17 cellular contexts compared by ENCODE assay signal in genomic region chr1:99598738-99599411, GRCh38. TPM values are rescaled to one million over a fixed set of nuclear protein-coding genes. Genes with fewer than 3 reads are reported as not detected.
DNase-seq lines count a peak whose midpoint lies in the region; ATAC-seq and TF ChIP-seq lines count a peak whose summit lies in the region.
"Had no signal": no experiment of that assay in that cellular context is flagged by ENCODE, and none has a peak within 500 bp of the region (broad histone marks: within the 10 kb centered on the region; RNA-seq: fewer than 3 reads in every experiment).

No MANE protein-coding gene starts in this region.

- H3K36me3 ChIP-seq in ovary (no peaks in the 10 kb centered on the region), MM.1S (replicated peaks; ENCODE audit: insufficient read depth, low read length) (no peaks in the 10 kb centered on the region)
- H3K36me3 ChIP-seq: stomach had no signal

- H3K9me3 ChIP-seq in ovary = no peaks in the 10 kb centered on the region
- H3K9me3 ChIP-seq in MM.1S (replicated peaks; ENCODE audit: insufficient read depth, low read length) = no peaks in the 10 kb centered on the region
- H3K9me3 ChIP-seq: stomach had no signal

- no peak overlapping the region for H3K27ac ChIP-seq in ovary
- no peak overlapping the region for H3K27ac ChIP-seq in MM.1S (ENCODE audit: low read length)
- H3K27ac ChIP-seq: stomach had no signal

- no peak overlapping the region for H3K4me3 ChIP-seq in ovary
- H3K4me3 ChIP-seq in MM.1S (ENCODE audit: low read length) = no peak overlapping the region
- H3K4me3 ChIP-seq: stomach had no signal

- H3K79me2 ChIP-seq in MM.1S (ENCODE audit: low read length) = no peaks in the 10 kb centered on the region

- no peak overlapping the region for H3K4me2 ChIP-seq in MM.1S (ENCODE audit: low read depth, low read length)

- no peak overlapping the region for H3K9ac ChIP-seq in MM.1S (ENCODE audit: low read length)

- H3F3A ChIP-seq in MM.1S (ENCODE audit: insufficient read depth, low read length) = no peaks in the 10 kb centered on the region

- peak; percentile 51 for ATAC-seq in SK-N-SH treated with all-trans-retinoic acid at 6 μM for 48 hours
- ATAC-seq in Right ventricle myocardium superior (ENCODE audit: poor library complexity) = peak; percentile 46
- no peak for ATAC-seq in GM21619 (IDR thresholded peaks at IDR 0.05; ENCODE audit: unreplicated experiment)
- no peak for ATAC-seq in GM18870 (IDR thresholded peaks at IDR 0.05; ENCODE audit: unreplicated experiment)
- ATAC-seq in GM19467 (IDR thresholded peaks at IDR 0.05; ENCODE audit: unreplicated experiment) = no peak
- ATAC-seq: activated naive CD8-positive, alpha-beta T cell treated with anti-CD3 and anti-CD28 coated beads, Interleukin-2, amount 50 U/mL, for 24 hours had no signal

- no peak for TF ChIP-seq EP300 in ovary (IDR thresholded peaks at IDR 0.05)

- no peak overlapping the region for H2AFZ ChIP-seq in MM.1S (ENCODE audit: low read length)

- H3K9me2 ChIP-seq in MM.1S (replicated peaks; ENCODE audit: insufficient read depth, low read length) = no peaks in the 10 kb centered on the region

- H3K27me3 ChIP-seq in ovary (no peaks in the 10 kb centered on the region), MM.1S (replicated peaks; ENCODE audit: insufficient read depth, low read length) (no peaks in the 10 kb centered on the region)
- H3K27me3 ChIP-seq: stomach had no signal

- no peaks in the 10 kb centered on the region for H4K20me1 ChIP-seq in MM.1S (ENCODE audit: insufficient read depth, low read length)

- TF ChIP-seq POLR2A in ovary (IDR thresholded peaks at IDR 0.05) = no peak

- 84 to 97% (median 92%) methylated on average over 2 of the region's 2 CpGs for WGBS in ovary, 3 donors

- H3K4me1 ChIP-seq in ovary (ENCODE audit: insufficient read depth) = peaks cover 9% of the 10 kb centered on the region
- H3K4me1 ChIP-seq in MM.1S (ENCODE audit: low read length) = no peaks in the 10 kb centered on the region
- H3K4me1 ChIP-seq: stomach had no signal

- peak; percentile 11 for DNase-seq in ELR (ENCODE audit: low read depth)
- DNase-seq in Right ventricle myocardium superior = no peak
- DNase-seq in ovary = peak in 4 of 5 donors; percentile 27 to 47 (median 32)
- DNase-seq in MM.1S = no peak
- DNase-seq: activated CD4-positive, CD25-positive, alpha-beta regulatory T cell; activated naive CD8-positive, alpha-beta T cell treated with anti-CD3 and anti-CD28 coated beads, Interleukin-2, amount 50 U/mL, for 24 hours; DND-41; naive B cell; NCI-H1930; NCI-H510A; SHP77; stomach had no signal

- TF ChIP-seq CTCF in ovary (IDR thresholded peaks at IDR 0.05) (no peak), MM.1S (IDR thresholded peaks at IDR 0.05; ENCODE audit: low read length) (no peak)

- intact Hi-C loops in Right ventricle myocardium superior (cut with DNase I) = no loop called here
- intact Hi-C loops in ovary (cut with DNase I) = no loop called here

TF ChIP-seq in SK-N-SH treated with all-trans-retinoic acid at 6 μM for 48 hours, 23 proteins besides CTCF, POLR2A, EP300 and RAD21:
- TF ChIP-seq, protein P1, sequence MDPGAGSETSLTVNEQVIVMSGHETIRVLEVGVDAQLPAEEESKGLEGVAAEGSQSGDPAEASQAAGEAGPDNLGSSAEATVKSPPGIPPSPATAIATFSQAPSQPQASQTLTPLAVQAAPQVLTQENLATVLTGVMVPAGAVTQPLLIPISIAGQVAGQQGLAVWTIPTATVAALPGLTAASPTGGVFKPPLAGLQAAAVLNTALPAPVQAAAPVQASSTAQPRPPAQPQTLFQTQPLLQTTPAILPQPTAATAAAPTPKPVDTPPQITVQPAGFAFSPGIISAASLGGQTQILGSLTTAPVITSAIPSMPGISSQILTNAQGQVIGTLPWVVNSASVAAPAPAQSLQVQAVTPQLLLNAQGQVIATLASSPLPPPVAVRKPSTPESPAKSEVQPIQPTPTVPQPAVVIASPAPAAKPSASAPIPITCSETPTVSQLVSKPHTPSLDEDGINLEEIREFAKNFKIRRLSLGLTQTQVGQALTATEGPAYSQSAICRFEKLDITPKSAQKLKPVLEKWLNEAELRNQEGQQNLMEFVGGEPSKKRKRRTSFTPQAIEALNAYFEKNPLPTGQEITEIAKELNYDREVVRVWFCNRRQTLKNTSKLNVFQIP (CRISPR knock-in tag; IDR thresholded peaks at IDR 0.05; ENCODE audit: borderline replicate concordance, low read depth) = no peak
- TF ChIP-seq TOX (CRISPR knock-in tag; IDR thresholded peaks at IDR 0.05; ENCODE audit: borderline replicate concordance) = no peak
- TF ChIP-seq PATZ1 (CRISPR knock-in tag; IDR thresholded peaks at IDR 0.05; ENCODE audit: borderline replicate concordance) = no peak
- no peak for TF ChIP-seq ZC3H10 (CRISPR knock-in tag; IDR thresholded peaks at IDR 0.05)
- no peak for TF ChIP-seq TCF4 (CRISPR knock-in tag; IDR thresholded peaks at IDR 0.05; ENCODE audit: borderline replicate concordance)
- no peak for TF ChIP-seq OSR1 (CRISPR knock-in tag; IDR thresholded peaks at IDR 0.05)

RNA-seq across cellular contexts. Expression of gene PALMD, which starts 47.0 kb away (rescaled TPM):
- total RNA-seq in Right ventricle myocardium superior (114 TPM), ovary (10 to 100 TPM; 18.0 to 43.7 (median 30.2) TPM)
- 10 to 100 TPM; 20.3 to 38.5 TPM for polyA plus RNA-seq in ovary
- total RNA-seq: activated T-helper 2 cell treated with anti-CD3 and anti-CD28 coated beads, Interferon-gamma antibody, Interleukin-2, Interleukin-4, amounts not matched to agents 10 μg/mL and 5 μg/mL and 100 μg/mL, durations not matched to agents 14 hours and 24 hours and 36 hours had no signal

Comparison
In these comparisons a context has a peak if more than half of its experiments do, and no peak if none do; other contexts are left out.
1. DNase-seq: peak in ELR (single experiment) and ovary (4 of 5); none in Right ventricle myocardium superior (single experiment) and MM.1S (single experiment).
2. ATAC-seq: peak in SK-N-SH treated with all-trans-retinoic acid at 6 μM for 48 hours (single experiment) and Right ventricle myocardium superior (single experiment); none in GM21619 (single experiment), GM18870 (single experiment) and GM19467 (single experiment).